25 cellular contexts compared by ENCODE assay signal in the genomic region with DNA sequence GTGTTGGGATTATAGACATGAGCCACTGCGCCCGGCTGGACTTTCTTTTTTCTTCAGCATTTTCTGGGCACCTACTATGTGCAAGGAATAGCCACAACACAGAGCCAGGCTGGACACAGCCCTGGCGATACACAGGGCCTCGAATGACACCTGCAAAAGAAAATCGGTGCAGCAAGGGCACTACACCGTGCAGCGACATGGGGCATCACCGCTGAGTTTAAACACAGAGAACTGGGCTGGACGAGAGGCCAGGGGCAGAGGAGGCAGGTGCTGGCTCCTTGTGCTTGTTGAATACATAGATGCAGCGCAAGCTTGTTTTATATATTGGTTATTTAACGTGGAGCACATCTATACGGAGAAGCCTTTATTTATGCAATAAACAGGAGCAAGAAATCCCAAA.
"Had no signal": no experiment of that assay in that cellular context is flagged by ENCODE, and none has a peak within 500 bp of the region (broad histone marks: within the 10 kb centered on the region; RNA-seq: fewer than 3 reads in every experiment).

No MANE protein-coding gene starts in this region.

- H3K27ac Mint-ChIP-seq: activated CD4-positive, alpha-beta memory T cell treated with anti-CD3 and anti-CD28 coated beads for 36 hours; activated CD4-positive, alpha-beta T cell treated with anti-CD3 and anti-CD28 coated beads for 36 hours; activated CD4-positive, alpha-beta T cell treated with anti-CD3 and anti-CD28 coated beads, Interleukin-2, amount 10 ng/mL, durations not matched to agents 24 days and 14 days; activated CD8-positive, alpha-beta memory T cell treated with anti-CD3 and anti-CD28 coated beads, Interleukin-2, amount 10 ng/mL, durations not matched to agents 7 days and 5 days; activated CD8-positive, alpha-beta T cell treated with anti-CD3 and anti-CD28 coated beads, Interleukin-2, amount 10 ng/mL, durations not matched to agents 7 days and 5 days; activated naive CD4-positive, alpha-beta T cell treated with anti-CD3 and anti-CD28 coated beads, Interleukin-2, amount 10 ng/mL, durations not matched to agents 7 days and 5 days; activated naive CD4-positive, alpha-beta T cell treated with anti-CD3 and anti-CD28 coated beads, Interleukin-2, amount 50 U/mL, for 72 hours; activated naive CD8-positive, alpha-beta T cell treated with anti-CD3 and anti-CD28 coated beads, Interleukin-2, amount 10 ng/mL, durations not matched to agents 7 days and 5 days; brain; endodermal cell had no signal

- H3K4me1 ChIP-seq: ascending aorta, breast epithelium, colonic mucosa had no signal

- H3K27ac ChIP-seq: ascending aorta, breast epithelium, cardiac muscle cell, colonic mucosa had no signal

- H3K27me3 ChIP-seq: ascending aorta, cardiac muscle cell, colonic mucosa had no signal

- H3K36me3 Mint-ChIP-seq: activated CD4-positive, alpha-beta memory T cell treated with anti-CD3 and anti-CD28 coated beads for 36 hours; activated CD8-positive, alpha-beta memory T cell treated with anti-CD3 and anti-CD28 coated beads, Interleukin-2, amount 10 ng/mL, durations not matched to agents 7 days and 5 days; activated naive CD4-positive, alpha-beta T cell treated with anti-CD3 and anti-CD28 coated beads, Interleukin-2, amount 10 ng/mL, durations not matched to agents 7 days and 5 days; activated naive CD4-positive, alpha-beta T cell treated with anti-CD3 and anti-CD28 coated beads, Interleukin-2, amount 50 U/mL, for 72 hours; activated naive CD8-positive, alpha-beta T cell treated with anti-CD3 and anti-CD28 coated beads, Interleukin-2, amount 10 ng/mL, durations not matched to agents 7 days and 5 days had no signal

- ATAC-seq: activated CD4-positive, alpha-beta T cell treated with anti-CD3 and anti-CD28 coated beads for 36 hours; activated CD8-positive, alpha-beta memory T cell treated with anti-CD3 and anti-CD28 coated beads, Interleukin-2, amount 10 ng/mL, durations not matched to agents 7 days and 5 days; activated CD8-positive, alpha-beta T cell treated with anti-CD3 and anti-CD28 coated beads, Interleukin-2, amount 10 ng/mL, durations not matched to agents 7 days and 5 days; esophagus mucosa had no signal

- H3K36me3 ChIP-seq: ascending aorta, breast epithelium, cardiac muscle cell, colonic mucosa had no signal

- H3K4me3 ChIP-seq: ascending aorta, breast epithelium, cardiac muscle cell, colonic mucosa had no signal

- H3K4me3 Mint-ChIP-seq: activated CD4-positive, alpha-beta memory T cell treated with anti-CD3 and anti-CD28 coated beads for 36 hours; activated CD4-positive, alpha-beta T cell treated with anti-CD3 and anti-CD28 coated beads for 36 hours; activated CD4-positive, alpha-beta T cell treated with anti-CD3 and anti-CD28 coated beads, Interleukin-2, amount 10 ng/mL, durations not matched to agents 24 days and 14 days; activated CD8-positive, alpha-beta memory T cell treated with anti-CD3 and anti-CD28 coated beads, Interleukin-2, amount 10 ng/mL, durations not matched to agents 7 days and 5 days; activated CD8-positive, alpha-beta T cell treated with anti-CD3 and anti-CD28 coated beads, Interleukin-2, amount 10 ng/mL, durations not matched to agents 7 days and 5 days; activated naive CD4-positive, alpha-beta T cell treated with anti-CD3 and anti-CD28 coated beads, Interleukin-2, amount 10 ng/mL, durations not matched to agents 7 days and 5 days; brain; endodermal cell had no signal

- H3K9me3 Mint-ChIP-seq: activated CD4-positive, alpha-beta memory T cell treated with anti-CD3 and anti-CD28 coated beads for 36 hours; activated CD4-positive, alpha-beta T cell treated with anti-CD3 and anti-CD28 coated beads, Interleukin-2, amount 10 ng/mL, durations not matched to agents 24 days and 14 days; activated naive CD4-positive, alpha-beta T cell treated with anti-CD3 and anti-CD28 coated beads, Interleukin-2, amount 10 ng/mL, durations not matched to agents 7 days and 5 days; activated naive CD4-positive, alpha-beta T cell treated with anti-CD3 and anti-CD28 coated beads, Interleukin-2, amount 50 U/mL, for 72 hours; activated naive CD8-positive, alpha-beta T cell treated with anti-CD3 and anti-CD28 coated beads, Interleukin-2, amount 10 ng/mL, durations not matched to agents 7 days and 5 days; endodermal cell had no signal

- DNase-seq: activated CD4-positive, alpha-beta memory T cell treated with anti-CD3 and anti-CD28 coated beads for 36 hours; activated CD4-positive, alpha-beta T cell treated with anti-CD3 and anti-CD28 coated beads for 36 hours; activated CD4-positive, CD25-positive, alpha-beta regulatory T cell; activated CD4-positive, CD25-positive, alpha-beta regulatory T cell treated with anti-CD3 and anti-CD28 coated beads, Interleukin-2, amount 50 U/mL, for 72 hours; activated CD8-positive, alpha-beta memory T cell treated with anti-CD3 and anti-CD28 coated beads, Interleukin-2, amount 50 U/mL, for 4 hours; activated naive CD4-positive, alpha-beta T cell; activated naive CD8-positive, alpha-beta T cell treated with anti-CD3 and anti-CD28 coated beads, Interleukin-2, amount 10 ng/mL, durations not matched to agents 7 days and 5 days; activated T-cell treated with anti-CD3 and anti-CD28 coated beads, Interleukin-2, amount 50 U/mL, for 1 hour; activated T-cell treated with anti-CD3 and anti-CD28 coated beads, Interleukin-2, amount 50 U/mL, for 48 hours; central memory CD4-positive, alpha-beta T cell; cerebellar nuclear complex; colonic mucosa; effector CD8-positive, alpha-beta T cell; endodermal cell; foreskin fibroblast had no signal

- H3K9me3 ChIP-seq: ascending aorta, breast epithelium, colonic mucosa had no signal

- H3K4me1 Mint-ChIP-seq: endodermal cell had no signal
